8 cellular contexts compared by ENCODE assay signal in genomic region chr3:149376728-149377407, GRCh38. TPM values are rescaled to one million over a fixed set of nuclear protein-coding genes. Genes with fewer than 3 reads are reported as not detected.
DNase-seq lines count a peak whose midpoint lies in the region; ATAC-seq and TF ChIP-seq lines count a peak whose summit lies in the region.

No MANE protein-coding gene starts in this region.

- no peaks in the 10 kb centered on the region for H3K9me3 ChIP-seq in mucosa of descending colon

- H3K4me1 ChIP-seq in mucosa of descending colon (ENCODE audit: low read depth), result peaks cover 22% of the 10 kb centered on the region

- peak; percentile 10 for ATAC-seq in mucosa of descending colon

- H3K4me3 ChIP-seq in epithelial cell of esophagus (ENCODE audit: low read length) (peak overlapping the region; percentile 65), mucosa of descending colon (peak overlapping the region; percentile 4)

- H3K36me3 ChIP-seq in mucosa of descending colon (ENCODE audit: low read depth), result no peaks in the 10 kb centered on the region

- intact Hi-C loops in mucosa of descending colon (cut with DNase I, micrococcal nuclease), result no loop called here
- intact Hi-C loops in posterior cingulate gyrus (cut with DNase I), result no loop called here

- TF ChIP-seq CTCF in epithelial cell of esophagus (IDR thresholded peaks at IDR 0.05; ENCODE audit: insufficient read depth, low read depth, low read length, missing control alignments) (no peak), mucosa of descending colon (IDR thresholded peaks at IDR 0.05) (no peak)

- peak; percentile 56 for DNase-seq in NCI-H2029 treated with DMSO at 0.1 percent for 48 hours (lab: John Stamatoyannopoulos, UW)
- no peak for DNase-seq in NCI-H2029 (lab: John Stamatoyannopoulos, UW)
- peak; percentile 31 for DNase-seq in epithelial cell of esophagus (ENCODE audit: low read depth)
- DNase-seq in mucosa of descending colon, result no peak
- DNase-seq in hippocampal formation (lab: John Stamatoyannopoulos, UW), result no peak
- no peak for DNase-seq in SW480 (ENCODE audit: low spot score)
- no peak for DNase-seq in T1000 (lab: John Stamatoyannopoulos, UW)
- DNase-seq in posterior cingulate gyrus, result no peak

RNA-seq across cellular contexts. Expression of gene TM4SF1, which starts 0.6 kb away (rescaled TPM):
- 10 to 100 TPM; 22.7 to 87.8 (median 24.9) TPM for total RNA-seq in mucosa of descending colon

RNA-seq across cellular contexts. Expression of gene TM4SF18, which starts 43.4 kb away (rescaled TPM):
- 1 to 10 TPM; 1.9 to 2.4 (median 2.2) TPM for total RNA-seq in mucosa of descending colon

Comparison
In these comparisons a context has a peak if more than half of its experiments do, and no peak if none do; other contexts are left out.
1. DNase-seq: peak in NCI-H2029 treated with DMSO at 0.1 percent for 48 hours (single experiment) and epithelial cell of esophagus (single experiment); none in NCI-H2029 (single experiment), mucosa of descending colon (0 of 3), hippocampal formation (0 of 2), SW480 (single experiment), T1000 (single experiment) and posterior cingulate gyrus (0 of 10).